ENCODE assay signal across 9 cellular contexts in the genomic region with DNA sequence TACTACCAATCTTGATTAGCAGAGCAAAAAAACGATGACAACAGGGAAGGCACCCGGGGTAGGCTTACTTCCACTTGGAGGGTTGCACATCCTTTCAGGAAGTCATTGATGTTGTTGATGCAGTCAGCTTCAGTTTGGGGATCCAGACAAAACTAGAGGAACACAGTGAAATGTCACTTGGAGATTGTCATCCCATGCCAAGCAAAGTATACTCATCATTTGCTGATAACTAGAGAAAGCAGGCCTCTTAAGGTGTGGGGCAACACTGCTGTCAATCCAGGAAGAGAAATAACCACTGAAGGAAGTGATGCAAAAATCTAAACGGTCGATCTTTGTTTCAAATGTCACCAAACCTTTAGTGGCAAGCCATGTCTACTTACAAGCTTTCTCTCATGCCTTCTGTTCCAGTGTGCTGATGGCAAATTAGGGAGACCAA. TPM values are rescaled to one million over a fixed set of nuclear protein-coding genes. Genes with fewer than 3 reads are reported as not detected.
DNase-seq lines count a peak whose midpoint lies in the region; ATAC-seq and TF ChIP-seq lines count a peak whose summit lies in the region.
"Had no signal": no experiment of that assay in that cellular context is flagged by ENCODE, and none has a peak within 500 bp of the region (broad histone marks: within the 10 kb centered on the region; RNA-seq: fewer than 3 reads in every experiment).

No MANE protein-coding gene starts in this region.

- H3K27me3 ChIP-seq in mucosa of rectum (ENCODE audit: control insufficient read depth in 2 of 2, insufficient read depth in 2 of 2, low read length in 2 of 2) (no peaks in the 10 kb centered on the region), endodermal cell (ENCODE audit: control insufficient read depth, insufficient read depth, low read length, poor library complexity, severe bottlenecking) (no peaks in the 10 kb centered on the region)

- H3K27ac Mint-ChIP-seq in endodermal cell, result no peak overlapping the region

- H3K27me3 Mint-ChIP-seq in endodermal cell (ENCODE audit: insufficient read depth), result no peaks in the 10 kb centered on the region

- H3K9me3 ChIP-seq in mucosa of rectum (ENCODE audit: control insufficient read depth in 2 of 2, low read length in 2 of 2) (no peaks in the 10 kb centered on the region), endodermal cell (ENCODE audit: control insufficient read depth, low read length) (no peaks in the 10 kb centered on the region)

- 84 to 100% methylated on average over 1 to 4 of the region's 4 CpGs for WGBS in endodermal cell (ENCODE audit: insufficient coverage in 1 of 2, insufficient read length in 1 of 2), 2 experiments

- no peaks in the 10 kb centered on the region for H3K36me3 Mint-ChIP-seq in endodermal cell (ENCODE audit: low read depth)

- peaks cover 51% of the 10 kb centered on the region for H3K9me3 Mint-ChIP-seq in endodermal cell

- H3K27ac ChIP-seq in mucosa of rectum (ENCODE audit: low read depth in 2 of 2, low read length in 2 of 2) (peak overlapping the region; percentile 34 to 35), endodermal cell (ENCODE audit: low read depth, low read length) (no peak overlapping the region)
- H3K27ac ChIP-seq: epithelial cell of prostate had no signal

- no peak for TF ChIP-seq CTCF in endodermal cell (conservative IDR thresholded peaks at IDR 0.05)

- H3K4me3 Mint-ChIP-seq in endodermal cell, result no peak overlapping the region

- peak; percentile 50 for ATAC-seq in GM21825 (IDR thresholded peaks at IDR 0.05; ENCODE audit: unreplicated experiment)

- H3K4me3 ChIP-seq in mucosa of rectum (ENCODE audit: low read length in 2 of 2) (peak overlapping the region in 1 of 2 donors; percentile 53), endodermal cell (ENCODE audit: low read length) (no peak overlapping the region)

- DNase-seq in GDM1 (lab: John Stamatoyannopoulos, UW) (peak; percentile 73), SKM-1 (lab: John Stamatoyannopoulos, UW; ENCODE audit: unreplicated experiment) (peak; percentile 47), mesenteric fat pad (ENCODE audit: low spot score) (no peak), epidermal melanocyte (ENCODE audit: insufficient read length, low spot score) (no peak), G401 (ENCODE audit: low spot score) (no peak), endodermal cell (no peak)

- H3K4me1 Mint-ChIP-seq in endodermal cell, result peaks cover 7% of the 10 kb centered on the region

- no peaks in the 10 kb centered on the region for H3K4me1 ChIP-seq in mucosa of rectum (ENCODE audit: control insufficient read depth in 2 of 2, insufficient read depth in 2 of 2, low read length in 2 of 2)
- H3K4me1 ChIP-seq in endodermal cell (ENCODE audit: control insufficient read depth, insufficient read depth, low read length), result no peaks in the 10 kb centered on the region

- no peaks in the 10 kb centered on the region for H3K36me3 ChIP-seq in mucosa of rectum (ENCODE audit: control insufficient read depth in 2 of 2, insufficient read depth in 2 of 2, low read length in 2 of 2)
- no peaks in the 10 kb centered on the region for H3K36me3 ChIP-seq in endodermal cell (ENCODE audit: control insufficient read depth, insufficient read depth, low read length)

- H3K9ac ChIP-seq in mucosa of rectum (ENCODE audit: low read depth in 1 of 2, low read length in 2 of 2) (peak overlapping the region in 1 of 2 donors; percentile 28), endodermal cell (ENCODE audit: extremely low read depth, low read length, poor library complexity, severe bottlenecking) (no peak overlapping the region)

- in situ Hi-C loops in G401 (cut with HindIII; ENCODE audit: low sequenced_read_pairs), result no loop called here

RNA-seq across cellular contexts. Expression of a gene that starts 1.4 kb away (rescaled TPM):
- total RNA-seq in mesenteric fat pad, result 84.1 TPM
- total RNA-seq in G401 (2014; rRNA removed; shearing (Covaris generic)), result 0.10 TPM in 1 of 2 replicates, not detected in the other
- 1 to 10 TPM; 1.8 to 2.7 TPM for total RNA-seq in endodermal cell
- polyA plus RNA-seq in endodermal cell (2013, experiment 1 of 2), result 4.0 TPM
- polyA plus RNA-seq in endodermal cell (2013, experiment 2 of 2), result 3.8 TPM

Comparison
In these comparisons a context has a peak if more than half of its experiments do, and no peak if none do; other contexts are left out.
1. DNase-seq: peak in GDM1 (single experiment) and SKM-1 (single experiment); none in mesenteric fat pad (single experiment), epidermal melanocyte (single experiment), G401 (single experiment) and endodermal cell (single experiment).
2. RNA of a gene that starts 1.4 kb away (total RNA-seq): 84.1 TPM in mesenteric fat pad (single experiment); 1.8 to 2.7 TPM in endodermal cell and 0.10 TPM in G401; every median in the first group is over 10 times any median in the second.